ENCODE assay signal across 1 cellular context in the genomic region with DNA sequence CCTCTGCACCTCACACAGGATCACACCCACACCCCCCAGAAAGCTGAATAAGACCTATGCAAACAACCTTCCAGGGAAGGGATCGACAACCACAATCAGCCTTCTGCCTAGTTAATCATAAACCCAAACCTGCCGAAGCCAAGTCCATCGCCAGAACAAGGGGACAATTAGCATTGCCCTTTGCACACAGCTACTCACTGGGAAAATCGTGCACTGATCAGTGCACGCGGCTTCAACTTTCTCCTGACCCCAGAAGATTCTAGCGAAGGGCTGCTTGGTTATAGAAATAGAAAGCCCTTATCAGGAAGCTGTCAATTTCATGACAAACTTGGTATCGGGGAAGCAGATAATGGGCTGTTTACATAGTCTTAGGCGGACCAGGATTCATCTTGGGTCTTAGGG.
TF ChIP-seq lines count a peak whose summit lies in the region.

No MANE protein-coding gene starts in this region.

TF ChIP-seq in HepG2, 621 proteins besides CTCF, POLR2A, EP300 and RAD21 (continued from another document and continues in another):
- TF ChIP-seq, protein P1, sequence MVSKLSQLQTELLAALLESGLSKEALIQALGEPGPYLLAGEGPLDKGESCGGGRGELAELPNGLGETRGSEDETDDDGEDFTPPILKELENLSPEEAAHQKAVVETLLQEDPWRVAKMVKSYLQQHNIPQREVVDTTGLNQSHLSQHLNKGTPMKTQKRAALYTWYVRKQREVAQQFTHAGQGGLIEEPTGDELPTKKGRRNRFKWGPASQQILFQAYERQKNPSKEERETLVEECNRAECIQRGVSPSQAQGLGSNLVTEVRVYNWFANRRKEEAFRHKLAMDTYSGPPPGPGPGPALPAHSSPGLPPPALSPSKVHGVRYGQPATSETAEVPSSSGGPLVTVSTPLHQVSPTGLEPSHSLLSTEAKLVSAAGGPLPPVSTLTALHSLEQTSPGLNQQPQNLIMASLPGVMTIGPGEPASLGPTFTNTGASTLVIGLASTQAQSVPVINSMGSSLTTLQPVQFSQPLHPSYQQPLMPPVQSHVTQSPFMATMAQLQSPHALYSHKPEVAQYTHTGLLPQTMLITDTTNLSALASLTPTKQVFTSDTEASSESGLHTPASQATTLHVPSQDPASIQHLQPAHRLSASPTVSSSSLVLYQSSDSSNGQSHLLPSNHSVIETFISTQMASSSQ (IDR thresholded peaks at IDR 0.05; ENCODE audit: low read depth) = peak; percentile 98
- TF ChIP-seq, protein P1 (CRISPR knock-in tag; IDR thresholded peaks at IDR 0.05; ENCODE audit: borderline replicate concordance) = peak; percentile 98
- TF ChIP-seq, protein P2, sequence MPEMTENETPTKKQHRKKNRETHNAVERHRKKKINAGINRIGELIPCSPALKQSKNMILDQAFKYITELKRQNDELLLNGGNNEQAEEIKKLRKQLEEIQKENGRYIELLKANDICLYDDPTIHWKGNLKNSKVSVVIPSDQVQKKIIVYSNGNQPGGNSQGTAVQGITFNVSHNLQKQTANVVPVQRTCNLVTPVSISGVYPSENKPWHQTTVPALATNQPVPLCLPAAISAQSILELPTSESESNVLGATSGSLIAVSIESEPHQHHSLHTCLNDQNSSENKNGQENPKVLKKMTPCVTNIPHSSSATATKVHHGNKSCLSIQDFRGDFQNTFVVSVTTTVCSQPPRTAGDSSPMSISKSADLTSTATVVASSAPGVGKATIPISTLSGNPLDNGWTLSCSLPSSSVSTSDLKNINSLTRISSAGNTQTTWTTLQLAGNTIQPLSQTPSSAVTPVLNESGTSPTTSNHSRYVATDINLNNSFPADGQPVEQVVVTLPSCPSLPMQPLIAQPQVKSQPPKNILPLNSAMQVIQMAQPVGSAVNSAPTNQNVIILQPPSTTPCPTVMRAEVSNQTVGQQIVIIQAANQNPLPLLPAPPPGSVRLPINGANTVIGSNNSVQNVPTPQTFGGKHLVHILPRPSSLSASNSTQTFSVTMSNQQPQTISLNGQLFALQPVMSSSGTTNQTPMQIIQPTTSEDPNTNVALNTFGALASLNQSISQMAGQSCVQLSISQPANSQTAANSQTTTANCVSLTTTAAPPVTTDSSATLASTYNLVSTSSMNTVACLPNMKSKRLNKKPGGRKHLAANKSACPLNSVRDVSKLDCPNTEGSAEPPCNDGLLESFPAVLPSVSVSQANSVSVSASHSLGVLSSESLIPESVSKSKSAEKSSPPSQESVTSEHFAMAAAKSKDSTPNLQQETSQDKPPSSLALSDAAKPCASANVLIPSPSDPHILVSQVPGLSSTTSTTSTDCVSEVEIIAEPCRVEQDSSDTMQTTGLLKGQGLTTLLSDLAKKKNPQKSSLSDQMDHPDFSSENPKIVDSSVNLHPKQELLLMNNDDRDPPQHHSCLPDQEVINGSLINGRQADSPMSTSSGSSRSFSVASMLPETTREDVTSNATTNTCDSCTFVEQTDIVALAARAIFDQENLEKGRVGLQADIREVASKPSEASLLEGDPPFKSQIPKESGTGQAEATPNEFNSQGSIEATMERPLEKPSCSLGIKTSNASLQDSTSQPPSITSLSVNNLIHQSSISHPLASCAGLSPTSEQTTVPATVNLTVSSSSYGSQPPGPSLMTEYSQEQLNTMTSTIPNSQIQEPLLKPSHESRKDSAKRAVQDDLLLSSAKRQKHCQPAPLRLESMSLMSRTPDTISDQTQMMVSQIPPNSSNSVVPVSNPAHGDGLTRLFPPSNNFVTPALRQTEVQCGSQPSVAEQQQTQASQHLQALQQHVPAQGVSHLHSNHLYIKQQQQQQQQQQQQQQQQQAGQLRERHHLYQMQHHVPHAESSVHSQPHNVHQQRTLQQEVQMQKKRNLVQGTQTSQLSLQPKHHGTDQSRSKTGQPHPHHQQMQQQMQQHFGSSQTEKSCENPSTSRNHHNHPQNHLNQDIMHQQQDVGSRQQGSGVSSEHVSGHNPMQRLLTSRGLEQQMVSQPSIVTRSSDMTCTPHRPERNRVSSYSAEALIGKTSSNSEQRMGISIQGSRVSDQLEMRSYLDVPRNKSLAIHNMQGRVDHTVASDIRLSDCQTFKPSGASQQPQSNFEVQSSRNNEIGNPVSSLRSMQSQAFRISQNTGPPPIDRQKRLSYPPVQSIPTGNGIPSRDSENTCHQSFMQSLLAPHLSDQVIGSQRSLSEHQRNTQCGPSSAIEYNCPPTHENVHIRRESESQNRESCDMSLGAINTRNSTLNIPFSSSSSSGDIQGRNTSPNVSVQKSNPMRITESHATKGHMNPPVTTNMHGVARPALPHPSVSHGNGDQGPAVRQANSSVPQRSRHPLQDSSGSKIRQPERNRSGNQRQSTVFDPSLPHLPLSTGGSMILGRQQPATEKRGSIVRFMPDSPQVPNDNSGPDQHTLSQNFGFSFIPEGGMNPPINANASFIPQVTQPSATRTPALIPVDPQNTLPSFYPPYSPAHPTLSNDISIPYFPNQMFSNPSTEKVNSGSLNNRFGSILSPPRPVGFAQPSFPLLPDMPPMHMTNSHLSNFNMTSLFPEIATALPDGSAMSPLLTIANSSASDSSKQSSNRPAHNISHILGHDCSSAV (CRISPR knock-in tag; IDR thresholded peaks at IDR 0.05; ENCODE audit: borderline replicate concordance) = no peak
- TF ChIP-seq, protein P3, sequence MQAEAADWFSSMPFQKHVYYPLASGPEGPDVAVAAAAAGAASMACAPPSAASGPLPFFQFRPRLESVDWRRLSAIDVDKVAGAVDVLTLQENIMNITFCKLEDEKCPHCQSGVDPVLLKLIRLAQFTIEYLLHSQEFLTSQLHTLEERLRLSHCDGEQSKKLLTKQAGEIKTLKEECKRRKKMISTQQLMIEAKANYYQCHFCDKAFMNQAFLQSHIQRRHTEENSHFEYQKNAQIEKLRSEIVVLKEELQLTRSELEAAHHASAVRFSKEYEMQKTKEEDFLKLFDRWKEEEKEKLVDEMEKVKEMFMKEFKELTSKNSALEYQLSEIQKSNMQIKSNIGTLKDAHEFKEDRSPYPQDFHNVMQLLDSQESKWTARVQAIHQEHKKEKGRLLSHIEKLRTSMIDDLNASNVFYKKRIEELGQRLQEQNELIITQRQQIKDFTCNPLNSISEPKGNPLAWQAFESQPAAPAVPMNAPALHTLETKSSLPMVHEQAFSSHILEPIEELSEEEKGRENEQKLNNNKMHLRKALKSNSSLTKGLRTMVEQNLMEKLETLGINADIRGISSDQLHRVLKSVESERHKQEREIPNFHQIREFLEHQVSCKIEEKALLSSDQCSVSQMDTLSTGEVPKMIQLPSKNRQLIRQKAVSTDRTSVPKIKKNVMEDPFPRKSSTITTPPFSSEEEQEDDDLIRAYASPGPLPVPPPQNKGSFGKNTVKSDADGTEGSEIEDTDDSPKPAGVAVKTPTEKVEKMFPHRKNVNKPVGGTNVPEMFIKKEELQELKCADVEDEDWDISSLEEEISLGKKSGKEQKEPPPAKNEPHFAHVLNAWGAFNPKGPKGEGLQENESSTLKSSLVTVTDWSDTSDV (CRISPR knock-in tag; IDR thresholded peaks at IDR 0.05) = no peak
- TF ChIP-seq KAT8 (CRISPR knock-in tag; IDR thresholded peaks at IDR 0.05) (peak; percentile 52; the same call in 1 of the 2 replicates), KAT7 (CRISPR knock-in tag; IDR thresholded peaks at IDR 0.05; ENCODE audit: borderline replicate concordance) (peak; percentile 56; the same call in 1 of the 2 replicates), POLR2G (IDR thresholded peaks at IDR 0.05; ENCODE audit: low read depth, low read length) (peak; percentile 38; the same call in 1 of the 2 replicates), ZNF619 (CRISPR knock-in tag; IDR thresholded peaks at IDR 0.05) (no peak), ZSCAN30 (CRISPR knock-in tag; IDR thresholded peaks at IDR 0.05) (no peak), NFIB (CRISPR knock-in tag; IDR thresholded peaks at IDR 0.05; ENCODE audit: borderline replicate concordance) (no peak), ZNF792 (CRISPR knock-in tag; IDR thresholded peaks at IDR 0.05) (peak; percentile 60; the same call in 1 of the 2 replicates), NKX3-1 (CRISPR knock-in tag; IDR thresholded peaks at IDR 0.05) (no peak), ZNF354B (CRISPR knock-in tag; IDR thresholded peaks at IDR 0.05) (no peak), SIX1 (CRISPR knock-in tag; IDR thresholded peaks at IDR 0.05; ENCODE audit: borderline replicate concordance) (peak; percentile 34; the same call in 1 of the 2 replicates), ZNF563 (CRISPR knock-in tag; IDR thresholded peaks at IDR 0.05) (no peak), ZNF496 (CRISPR knock-in tag; IDR thresholded peaks at IDR 0.05; ENCODE audit: insufficient replicate concordance) (no peak), ZMYM2 (CRISPR knock-in tag; IDR thresholded peaks at IDR 0.05) (0 out of 2 replicates have a peak, but pooled peaks have one; percentile 26), ZBTB20 (CRISPR knock-in tag; IDR thresholded peaks at IDR 0.05; ENCODE audit: borderline replicate concordance, low read depth) (no peak), FOXK2 (IDR thresholded peaks at IDR 0.05) (no peak), ZNF44 (CRISPR knock-in tag; IDR thresholded peaks at IDR 0.05) (no peak), ZNF569 (CRISPR knock-in tag; IDR thresholded peaks at IDR 0.05; ENCODE audit: borderline replicate concordance) (no peak), SP5 (CRISPR knock-in tag; IDR thresholded peaks at IDR 0.05; ENCODE audit: borderline replicate concordance, low read depth) (no peak)
- TF ChIP-seq, protein P4, sequence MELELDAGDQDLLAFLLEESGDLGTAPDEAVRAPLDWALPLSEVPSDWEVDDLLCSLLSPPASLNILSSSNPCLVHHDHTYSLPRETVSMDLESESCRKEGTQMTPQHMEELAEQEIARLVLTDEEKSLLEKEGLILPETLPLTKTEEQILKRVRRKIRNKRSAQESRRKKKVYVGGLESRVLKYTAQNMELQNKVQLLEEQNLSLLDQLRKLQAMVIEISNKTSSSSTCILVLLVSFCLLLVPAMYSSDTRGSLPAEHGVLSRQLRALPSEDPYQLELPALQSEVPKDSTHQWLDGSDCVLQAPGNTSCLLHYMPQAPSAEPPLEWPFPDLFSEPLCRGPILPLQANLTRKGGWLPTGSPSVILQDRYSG (CRISPR knock-in tag; IDR thresholded peaks at IDR 0.05) = no peak
- TF ChIP-seq, protein P5, sequence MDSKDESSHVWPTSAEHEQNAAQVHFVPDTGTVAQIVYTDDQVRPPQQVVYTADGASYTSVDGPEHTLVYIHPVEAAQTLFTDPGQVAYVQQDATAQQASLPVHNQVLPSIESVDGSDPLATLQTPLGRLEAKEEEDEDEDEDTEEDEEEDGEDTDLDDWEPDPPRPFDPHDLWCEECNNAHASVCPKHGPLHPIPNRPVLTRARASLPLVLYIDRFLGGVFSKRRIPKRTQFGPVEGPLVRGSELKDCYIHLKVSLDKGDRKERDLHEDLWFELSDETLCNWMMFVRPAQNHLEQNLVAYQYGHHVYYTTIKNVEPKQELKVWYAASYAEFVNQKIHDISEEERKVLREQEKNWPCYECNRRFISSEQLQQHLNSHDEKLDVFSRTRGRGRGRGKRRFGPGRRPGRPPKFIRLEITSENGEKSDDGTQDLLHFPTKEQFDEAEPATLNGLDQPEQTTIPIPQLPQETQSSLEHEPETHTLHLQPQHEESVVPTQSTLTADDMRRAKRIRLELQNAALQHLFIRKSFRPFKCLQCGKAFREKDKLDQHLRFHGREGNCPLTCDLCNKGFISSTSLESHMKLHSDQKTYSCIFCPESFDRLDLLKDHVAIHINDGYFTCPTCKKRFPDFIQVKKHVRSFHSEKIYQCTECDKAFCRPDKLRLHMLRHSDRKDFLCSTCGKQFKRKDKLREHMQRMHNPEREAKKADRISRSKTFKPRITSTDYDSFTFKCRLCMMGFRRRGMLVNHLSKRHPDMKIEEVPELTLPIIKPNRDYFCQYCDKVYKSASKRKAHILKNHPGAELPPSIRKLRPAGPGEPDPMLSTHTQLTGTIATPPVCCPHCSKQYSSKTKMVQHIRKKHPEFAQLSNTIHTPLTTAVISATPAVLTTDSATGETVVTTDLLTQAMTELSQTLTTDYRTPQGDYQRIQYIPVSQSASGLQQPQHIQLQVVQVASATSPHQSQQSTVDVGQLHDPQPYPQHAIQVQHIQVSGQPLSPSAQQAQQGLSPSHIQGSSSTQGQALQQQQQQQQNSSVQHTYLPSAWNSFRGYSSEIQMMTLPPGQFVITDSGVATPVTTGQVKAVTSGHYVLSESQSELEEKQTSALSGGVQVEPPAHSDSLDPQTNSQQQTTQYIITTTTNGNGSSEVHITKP (CRISPR knock-in tag; IDR thresholded peaks at IDR 0.05; ENCODE audit: low read depth) = peak; percentile 88
- TF ChIP-seq, protein P6, sequence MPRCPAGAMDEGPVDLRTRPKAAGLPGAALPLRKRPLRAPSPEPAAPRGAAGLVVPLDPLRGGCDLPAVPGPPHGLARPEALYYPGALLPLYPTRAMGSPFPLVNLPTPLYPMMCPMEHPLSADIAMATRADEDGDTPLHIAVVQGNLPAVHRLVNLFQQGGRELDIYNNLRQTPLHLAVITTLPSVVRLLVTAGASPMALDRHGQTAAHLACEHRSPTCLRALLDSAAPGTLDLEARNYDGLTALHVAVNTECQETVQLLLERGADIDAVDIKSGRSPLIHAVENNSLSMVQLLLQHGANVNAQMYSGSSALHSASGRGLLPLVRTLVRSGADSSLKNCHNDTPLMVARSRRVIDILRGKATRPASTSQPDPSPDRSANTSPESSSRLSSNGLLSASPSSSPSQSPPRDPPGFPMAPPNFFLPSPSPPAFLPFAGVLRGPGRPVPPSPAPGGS (CRISPR knock-in tag; IDR thresholded peaks at IDR 0.05) = no peak
- TF ChIP-seq, protein P7, sequence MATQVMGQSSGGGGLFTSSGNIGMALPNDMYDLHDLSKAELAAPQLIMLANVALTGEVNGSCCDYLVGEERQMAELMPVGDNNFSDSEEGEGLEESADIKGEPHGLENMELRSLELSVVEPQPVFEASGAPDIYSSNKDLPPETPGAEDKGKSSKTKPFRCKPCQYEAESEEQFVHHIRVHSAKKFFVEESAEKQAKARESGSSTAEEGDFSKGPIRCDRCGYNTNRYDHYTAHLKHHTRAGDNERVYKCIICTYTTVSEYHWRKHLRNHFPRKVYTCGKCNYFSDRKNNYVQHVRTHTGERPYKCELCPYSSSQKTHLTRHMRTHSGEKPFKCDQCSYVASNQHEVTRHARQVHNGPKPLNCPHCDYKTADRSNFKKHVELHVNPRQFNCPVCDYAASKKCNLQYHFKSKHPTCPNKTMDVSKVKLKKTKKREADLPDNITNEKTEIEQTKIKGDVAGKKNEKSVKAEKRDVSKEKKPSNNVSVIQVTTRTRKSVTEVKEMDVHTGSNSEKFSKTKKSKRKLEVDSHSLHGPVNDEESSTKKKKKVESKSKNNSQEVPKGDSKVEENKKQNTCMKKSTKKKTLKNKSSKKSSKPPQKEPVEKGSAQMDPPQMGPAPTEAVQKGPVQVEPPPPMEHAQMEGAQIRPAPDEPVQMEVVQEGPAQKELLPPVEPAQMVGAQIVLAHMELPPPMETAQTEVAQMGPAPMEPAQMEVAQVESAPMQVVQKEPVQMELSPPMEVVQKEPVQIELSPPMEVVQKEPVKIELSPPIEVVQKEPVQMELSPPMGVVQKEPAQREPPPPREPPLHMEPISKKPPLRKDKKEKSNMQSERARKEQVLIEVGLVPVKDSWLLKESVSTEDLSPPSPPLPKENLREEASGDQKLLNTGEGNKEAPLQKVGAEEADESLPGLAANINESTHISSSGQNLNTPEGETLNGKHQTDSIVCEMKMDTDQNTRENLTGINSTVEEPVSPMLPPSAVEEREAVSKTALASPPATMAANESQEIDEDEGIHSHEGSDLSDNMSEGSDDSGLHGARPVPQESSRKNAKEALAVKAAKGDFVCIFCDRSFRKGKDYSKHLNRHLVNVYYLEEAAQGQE (IDR thresholded peaks at IDR 0.05; ENCODE audit: borderline replicate concordance in 1 of 2, low read depth in 1 of 2, low read length in 2 of 2) = 0 out of 4 replicates have a peak, but pooled peaks of 1 of the 2 experiments have one; percentile 11
